ENCODE assay signal across 8 cellular contexts in genomic region chr1:50978852-50979781, GRCh38. TPM values are rescaled to one million over a fixed set of nuclear protein-coding genes. Genes with fewer than 3 reads are reported as not detected.
DNase-seq lines count a peak whose midpoint lies in the region; ATAC-seq, FAIRE-seq and TF ChIP-seq lines count a peak whose summit lies in the region.

No MANE protein-coding gene starts in this region.

- H3K79me2 ChIP-seq in K562 (ENCODE audit: control insufficient read depth, insufficient read depth, low read length) (peaks cover 76% of the 10 kb centered on the region), HepG2 (ENCODE audit: insufficient read depth, low read length) (peaks cover 24% of the 10 kb centered on the region)

- no peaks in the 10 kb centered on the region for H3K9me1 ChIP-seq in K562 (ENCODE audit: control insufficient read depth, insufficient read depth, low read length)

- no peak for TF ChIP-seq CTCF in GM12865 (IDR thresholded peaks at IDR 0.05; ENCODE audit: insufficient read depth, low read depth, low read length, missing control alignments)
- TF ChIP-seq CTCF in K562 (IDR thresholded peaks at IDR 0.05 in 2 of 3, conservative IDR thresholded peaks at IDR 0.05 in 1 of 3; ENCODE audit: insufficient read depth in 2 of 3, low read depth in 1 of 3, low read length in 3 of 3) = no peak
- no peak for TF ChIP-seq CTCF in HepG2 (CRISPR knock-in tag; IDR thresholded peaks at IDR 0.05)
- TF ChIP-seq CTCF in transverse colon (IDR thresholded peaks at IDR 0.05) = no peak

- TF ChIP-seq EP300 in K562 (IDR thresholded peaks at IDR 0.05; ENCODE audit: low read length) (0 out of 2 replicates have a peak, but pooled peaks have one; percentile 4), HepG2 (IDR thresholded peaks at IDR 0.05; ENCODE audit: low read depth in 2 of 2, low read length in 2 of 2) (no peak), HepG2 (CRISPR knock-in tag; IDR thresholded peaks at IDR 0.05; ENCODE audit: borderline replicate concordance) (no peak), transverse colon (IDR thresholded peaks at IDR 0.05; ENCODE audit: low read depth) (no peak)

- H3K4me3 ChIP-seq in GM12865 (ENCODE audit: low read depth, low read length) = peak overlapping the region; percentile 99
- H3K4me3 ChIP-seq in K562 = peak overlapping the region; percentile 67
- peak overlapping the region; percentile 75 to 95 (median 89) for H3K4me3 ChIP-seq in HepG2 (replicated peaks in 1 of 3; ENCODE audit: insufficient read depth in 1 of 3, low read depth in 2 of 3, low read length in 3 of 3)
- H3K4me3 ChIP-seq in transverse colon = peak overlapping the region; percentile 65 to 77 (median 75)

- peaks cover 13 to 14% of the 10 kb centered on the region in 2 experiments for H3K4me1 ChIP-seq in K562 (replicated peaks in 1 of 2; ENCODE audit: control insufficient read depth in 2 of 2, insufficient read depth in 2 of 2, low read length in 2 of 2)
- H3K4me1 ChIP-seq in HepG2 (ENCODE audit: insufficient read depth, low read length) = peaks cover 21% of the 10 kb centered on the region
- peaks cover 0 to 18% (median 5%) of the 10 kb centered on the region in 4 donors for H3K4me1 ChIP-seq in transverse colon

- TF ChIP-seq POLR2A in K562 (conservative IDR thresholded peaks at IDR 0.05) = no peak
- TF ChIP-seq POLR2A in HepG2 (IDR thresholded peaks at IDR 0.05; ENCODE audit: insufficient read depth in 1 of 2, low read depth in 2 of 2, low read length in 2 of 2) = peak; percentile 42 to 73
- no peak for TF ChIP-seq POLR2A in transverse colon (IDR thresholded peaks at IDR 0.05)

- BruUV-seq in K562 (replicated peaks; lab: Mats Ljungman, UMichigan) (TSS peak; percentile 36), HepG2 (replicated peaks; lab: Mats Ljungman, UMichigan) (TSS peak; percentile 65)

- 0% methylated on average over 10 of the region's 10 CpGs for WGBS in K562 (ENCODE audit: insufficient coverage, low coverage, missing lambda C conversion rate)
- WGBS in HepG2 (ENCODE audit: low lambda C conversion rate) = 3% methylated on average over 10 of the region's 10 CpGs
- 29 to 37% methylated on average over 7 to 10 of the region's 10 CpGs for WGBS in transverse colon (ENCODE audit: low coverage in 1 of 2), 2 donors

- POLR2A ChIA-PET in K562 (lab: Yijun Ruan, JAX) = interaction anchor here (0.7 to 4.7 kb wide), 9 partner anchors 8 to 358 kb away, joined by 3 to 65 read pairs (median 4); partner anchors contain the start of genes CDKN2C and FAF1
- POLR2A ChIA-PET in HepG2 (lab: Yijun Ruan, JAX) = interaction anchor here (3.4 kb wide), 1 partner anchor 10 kb away, joined by 37 read pairs; the partner anchor contains the start of gene CDKN2C

- H3K36me3 ChIP-seq in K562 (ENCODE audit: control insufficient read depth, insufficient read depth, low read length) (peaks cover 9% of the 10 kb centered on the region; the same call in 1 of the 3 replicates), HepG2 (replicated peaks in 1 of 2; ENCODE audit: control insufficient read depth in 1 of 2, insufficient read depth in 2 of 2, low read length in 2 of 2) (peaks cover 0 to under 1% of the 10 kb centered on the region in 2 experiments; a peak in 1 of 5 replicates), transverse colon (no peaks in the 10 kb centered on the region)

- CTCF ChIA-PET in K562 (lab: Yijun Ruan, JAX; ENCODE audit: low intra/inter-chr PET ratio) = no interaction called here
- CTCF ChIA-PET in HepG2 (lab: Yijun Ruan, JAX; ENCODE audit: low intra/inter-chr PET ratio, low total read pairs) = interaction anchor here (1.3 kb wide), 1 partner anchor 50 kb away, joined by 3 read pairs; no protein-coding TSS in a partner anchor

- in situ Hi-C loops in K562 (cut with MboI) (no loop called here), HepG2 (cut with HindIII; ENCODE audit: extremely low pct_ligation_motif_present, low pct_unique_long_range_greater_than_20kb) (loop anchor here (5.0 to 10.0 kb wide), 2 partner anchors 56 to 202 kb away; no protein-coding TSS in a partner anchor), transverse colon (cut with MboI; ENCODE audit: low pct_ligation_motif_present in 1 of 4, low pct_unique_long_range_greater_than_20kb in 1 of 4, low sequenced_read_pairs in 3 of 4) (no loop called here)

- H4K20me1 ChIP-seq in K562 (replicated peaks; ENCODE audit: control insufficient read depth, insufficient read depth, low read length) = no peaks in the 10 kb centered on the region
- H4K20me1 ChIP-seq in HepG2 (ENCODE audit: insufficient read depth, low read length) = no peaks in the 10 kb centered on the region

- H3K27me3 ChIP-seq in K562 (ENCODE audit: control insufficient read depth in 2 of 2, insufficient read depth in 2 of 2, low read length in 2 of 2) (no peaks in the 10 kb centered on the region), HepG2 (ENCODE audit: control insufficient read depth in 1 of 2, insufficient read depth in 2 of 2, low read length in 2 of 2) (no peaks in the 10 kb centered on the region; a peak in 1 of 5 replicates), transverse colon (no peaks in the 10 kb centered on the region)

- H3K9me3 ChIP-seq in K562 (replicated peaks; ENCODE audit: control insufficient read depth, insufficient read depth, low read depth, low read length) (no peaks in the 10 kb centered on the region), HepG2 (ENCODE audit: low read length) (no peaks in the 10 kb centered on the region), transverse colon (no peaks in the 10 kb centered on the region)

- intact Hi-C loops in K562 (cut with micrococcal nuclease) (loop anchor here (1.0 to 10.0 kb wide), 3 partner anchors 11 to 756 kb away; no protein-coding TSS in a partner anchor), HepG2 (cut with micrococcal nuclease; ENCODE audit: unreplicated experiment) (no loop called here), transverse colon (cut with DNase I; ENCODE audit: low total_unique reads) (no loop called here)

- TF ChIP-seq RAD21 in K562 (CRISPR knock-in tag; conservative IDR thresholded peaks at IDR 0.05 in 1 of 2, IDR thresholded peaks at IDR 0.05 in 1 of 2) (0 out of 4 replicates have a peak, but pooled peaks of 1 of the 2 experiments have one; percentile 14), HepG2 (CRISPR knock-in tag; IDR thresholded peaks at IDR 0.05) (no peak)

- H3K27ac ChIP-seq in K562 (ENCODE audit: extremely low read depth, low read depth, low read length) = peak overlapping the region; percentile 96
- H3K27ac ChIP-seq in HepG2 (ENCODE audit: extremely low read length, insufficient read depth, low read length) = peak overlapping the region; percentile 93
- H3K27ac ChIP-seq in transverse colon = peak overlapping the region; percentile 88 to 95 (median 94)

- ATAC-seq in K562 (peak; percentile 45), HepG2 (peak; percentile 73), GM19328 (IDR thresholded peaks at IDR 0.05; ENCODE audit: unreplicated experiment) (no peak), GM21390 (IDR thresholded peaks at IDR 0.05; ENCODE audit: unreplicated experiment) (no peak)

- DNase-seq in GM12865 (ENCODE audit: low read depth) (peak; percentile 50), NCI-H526 treated with DMSO at 0.1 percent for 48 hours (lab: John Stamatoyannopoulos, UW) (peak; percentile 45), K562 (ENCODE audit: extremely low read depth in 1 of 4, low spot score in 3 of 4) (peak; percentile 28 to 80 (median 56)), HepG2 (ENCODE audit: low spot score) (peak; percentile 73), transverse colon (peak; percentile 28)

- FAIRE-seq in A204.1 (lab: Jason Lieb, UNC) = peak; percentile 83
- FAIRE-seq in K562 (lab: Jason Lieb, UNC) = peak; percentile 76
- peak; percentile 50 for FAIRE-seq in HepG2 (lab: Jason Lieb, UNC)

- H3K4me2 ChIP-seq in K562 (ENCODE audit: insufficient read depth, low read length) (peak overlapping the region; percentile 92), HepG2 (ENCODE audit: low read depth, low read length) (peak overlapping the region; percentile 77)

- peak overlapping the region; percentile 91 to 95 for H3K9ac ChIP-seq in K562 (ENCODE audit: insufficient read depth in 1 of 2, low read depth in 2 of 2, low read length in 2 of 2)
- peak overlapping the region; percentile 90 for H3K9ac ChIP-seq in HepG2 (ENCODE audit: insufficient read depth, low read depth, low read length)

- H2AFZ ChIP-seq in K562 (ENCODE audit: low read depth, low read length) (peak overlapping the region; percentile 77), HepG2 (ENCODE audit: low read length) (peak overlapping the region; percentile 32)

RNA-seq across cellular contexts. Expression of gene CDKN2C, which starts 9.1 kb away (rescaled TPM):
- 15.8 and 16.4 TPM in 2 replicates for total RNA-seq in K562 (2011; cell fraction: chromatin; rRNA removed; ENCODE audit: low replicate concordance)
- 19.7 and 20.7 TPM in 2 replicates for total RNA-seq in K562 (2011; cell fraction: nucleolus; rRNA removed)
- total RNA-seq in K562 (2011; cell fraction: nucleoplasm; rRNA removed) = 19.7 and 23.7 TPM in 2 replicates
- total RNA-seq in K562 (2014; rRNA removed) = 74.3 and 82.0 TPM in 2 replicates
- total RNA-seq in K562 (2014; rRNA removed; fragmentation: Illumina TruSeq; extraction: Trizol) = 38.2 and 41.3 TPM in 2 replicates
- total RNA-seq in K562 (2015; rRNA removed; fragmentation: Illumina TruSeq; extraction: Trizol) = 64.5 and 67.1 TPM in 2 replicates
- 56.7 and 62.2 TPM in 2 replicates for total RNA-seq in K562 (2021)
- 27.0 and 28.5 TPM in 2 replicates for polyA plus RNA-seq in K562 (2011; rRNA removed)
- 30.9 and 35.2 TPM in 2 replicates for polyA plus RNA-seq in K562 (2011; cell fraction: cytosol; rRNA removed)
- polyA plus RNA-seq in K562 (2011; cell fraction: nucleus; rRNA removed) = 17.3 and 17.5 TPM in 2 replicates
- polyA plus RNA-seq in K562 (2012) = 67.6 and 71.5 TPM in 2 replicates
- 40.5 and 45.9 TPM in 2 replicates for polyA plus RNA-seq in K562 (2014; fragmentation: Illumina TruSeq; extraction: Trizol)
- polyA plus RNA-seq in K562 (2014; fragmentation: Nextera tagmentation; extraction: Ambion mirVana) = 10 to 100 TPM; 11.9 to 18.2 TPM
- 56.3 and 56.4 TPM in 2 replicates for polyA plus RNA-seq in K562 (2014; rRNA removed)
- 25.9 and 29.4 TPM in 2 replicates for polyA minus RNA-seq in K562 (2011; rRNA and poly(A)+ RNA removed)
- 17.3 and 18.8 TPM in 2 replicates for polyA minus RNA-seq in K562 (2011; cell fraction: cytosol; rRNA and poly(A)+ RNA removed)
- 17.5 and 42.1 TPM in 2 replicates for polyA minus RNA-seq in K562 (2011; cell fraction: nucleus; rRNA and poly(A)+ RNA removed)
- 13.7 and 14.0 TPM in 2 replicates for total RNA-seq in HepG2 (2016; rRNA removed; fragmentation: Illumina TruSeq; extraction: Trizol)
- 4.5 and 4.8 TPM in 2 replicates for total RNA-seq in HepG2 (2016; cell fraction: cytosol; rRNA removed; fragmentation: Illumina TruSeq; extraction: Trizol; ENCODE audit: low read depth)
- total RNA-seq in HepG2 (2016; cell fraction: insoluble cytoplasmic fraction; rRNA removed; fragmentation: Illumina TruSeq; extraction: Trizol) = 12.6 and 14.5 TPM in 2 replicates
- total RNA-seq in HepG2 (2016; cell fraction: membrane; rRNA removed; fragmentation: Illumina TruSeq; extraction: Trizol) = 8.9 and 9.6 TPM in 2 replicates
- 8.9 and 10.3 TPM in 2 replicates for total RNA-seq in HepG2 (2016; cell fraction: nucleus; rRNA removed; fragmentation: Illumina TruSeq; extraction: Trizol)
- polyA plus RNA-seq in HepG2 (2011; rRNA removed) = 5.1 and 7.8 TPM in 2 replicates
- 7.3 and 7.5 TPM in 2 replicates for polyA plus RNA-seq in HepG2 (2011; cell fraction: cytosol; rRNA removed)
- polyA plus RNA-seq in HepG2 (2011; cell fraction: nucleus; rRNA removed) = 2.3 and 4.0 TPM in 2 replicates
- polyA plus RNA-seq in HepG2 (2012) = 4.7 and 10.1 TPM in 2 replicates
- 3.9 and 4.1 TPM in 2 replicates for polyA plus RNA-seq in HepG2 (2016; cell fraction: cytosol; fragmentation: Illumina TruSeq; extraction: Trizol; ENCODE audit: low read depth)
- 21.4 and 22.7 TPM in 2 replicates for polyA plus RNA-seq in HepG2 (2016; cell fraction: insoluble cytoplasmic fraction; fragmentation: Illumina TruSeq; extraction: Trizol; ENCODE audit: low read depth)
- polyA plus RNA-seq in HepG2 (2016; cell fraction: membrane; fragmentation: Illumina TruSeq; extraction: Trizol; ENCODE audit: low read depth) = 9.0 and 9.1 TPM in 2 replicates
- polyA plus RNA-seq in HepG2 (2016; cell fraction: nucleus; fragmentation: Illumina TruSeq; extraction: Trizol; ENCODE audit: insufficient read depth, low read depth) = 13.7 and 14.7 TPM in 2 replicates
- 5.8 and 52.1 TPM in 2 replicates for polyA minus RNA-seq in HepG2 (2011; rRNA and poly(A)+ RNA removed; ENCODE audit: low replicate concordance)
- 4.9 and 5.0 TPM in 2 replicates for polyA minus RNA-seq in HepG2 (2011; cell fraction: cytosol; rRNA and poly(A)+ RNA removed)
- polyA minus RNA-seq in HepG2 (2011; cell fraction: nucleus; rRNA and poly(A)+ RNA removed) = 3.1 and 7.9 TPM in 2 replicates
- 10 to 100 TPM in 1 of 4 donors, 1 to 10 TPM in 2, not detected in 1; 6.7 to 10.3 (median 7.4) TPM for total RNA-seq in transverse colon

RNA-seq across cellular contexts. Expression of gene FAF1, which starts 19.1 kb away (rescaled TPM):
- total RNA-seq in K562 (2011; cell fraction: chromatin; rRNA removed; ENCODE audit: low replicate concordance) = 281 and 434 TPM in 2 replicates
- total RNA-seq in K562 (2011; cell fraction: nucleolus; rRNA removed) = 44.0 and 67.8 TPM in 2 replicates
- total RNA-seq in K562 (2011; cell fraction: nucleoplasm; rRNA removed) = 165 and 180 TPM in 2 replicates
- 76.3 and 76.7 TPM in 2 replicates for total RNA-seq in K562 (2014; rRNA removed)
- total RNA-seq in K562 (2014; rRNA removed; fragmentation: Illumina TruSeq; extraction: Trizol) = 225 and 267 TPM in 2 replicates
- total RNA-seq in K562 (2015; rRNA removed; fragmentation: Illumina TruSeq; extraction: Trizol) = 163 and 176 TPM in 2 replicates
- total RNA-seq in K562 (2021) = 186 and 190 TPM in 2 replicates
- 88.2 and 118 TPM in 2 replicates for polyA plus RNA-seq in K562 (2011; rRNA removed)
- polyA plus RNA-seq in K562 (2011; cell fraction: cytosol; rRNA removed) = 12.0 and 44.0 TPM in 2 replicates
- polyA plus RNA-seq in K562 (2011; cell fraction: nucleus; rRNA removed) = 30.1 and 41.4 TPM in 2 replicates
- 144 and 167 TPM in 2 replicates for polyA plus RNA-seq in K562 (2012)
- polyA plus RNA-seq in K562 (2014; fragmentation: Illumina TruSeq; extraction: Trizol) = 186 and 212 TPM in 2 replicates
- polyA plus RNA-seq in K562 (2014; fragmentation: Nextera tagmentation; extraction: Ambion mirVana) = 10 to 100 TPM; 48.7 to 60.9 TPM
- 78.9 and 92.7 TPM in 2 replicates for polyA plus RNA-seq in K562 (2014; rRNA removed)
- polyA minus RNA-seq in K562 (2011; rRNA and poly(A)+ RNA removed) = 295 and 351 TPM in 2 replicates
- 85.8 and 99.9 TPM in 2 replicates for polyA minus RNA-seq in K562 (2011; cell fraction: cytosol; rRNA and poly(A)+ RNA removed)
- polyA minus RNA-seq in K562 (2011; cell fraction: nucleus; rRNA and poly(A)+ RNA removed) = 46.4 and 174 TPM in 2 replicates
- 63.3 and 82.8 TPM in 2 replicates for total RNA-seq in HepG2 (2016; rRNA removed; fragmentation: Illumina TruSeq; extraction: Trizol)
- total RNA-seq in HepG2 (2016; cell fraction: cytosol; rRNA removed; fragmentation: Illumina TruSeq; extraction: Trizol; ENCODE audit: low read depth) = 40.5 and 48.6 TPM in 2 replicates
- total RNA-seq in HepG2 (2016; cell fraction: insoluble cytoplasmic fraction; rRNA removed; fragmentation: Illumina TruSeq; extraction: Trizol) = 63.0 and 76.3 TPM in 2 replicates
- 58.2 and 67.7 TPM in 2 replicates for total RNA-seq in HepG2 (2016; cell fraction: membrane; rRNA removed; fragmentation: Illumina TruSeq; extraction: Trizol)
- 57.2 and 61.7 TPM in 2 replicates for total RNA-seq in HepG2 (2016; cell fraction: nucleus; rRNA removed; fragmentation: Illumina TruSeq; extraction: Trizol)
- polyA plus RNA-seq in HepG2 (2011; rRNA removed) = 15.6 and 19.4 TPM in 2 replicates
- 8.4 and 15.7 TPM in 2 replicates for polyA plus RNA-seq in HepG2 (2011; cell fraction: cytosol; rRNA removed)
- polyA plus RNA-seq in HepG2 (2011; cell fraction: nucleus; rRNA removed) = 5.8 and 7.7 TPM in 2 replicates
- polyA plus RNA-seq in HepG2 (2012) = 38.8 and 46.7 TPM in 2 replicates
- polyA plus RNA-seq in HepG2 (2016; cell fraction: cytosol; fragmentation: Illumina TruSeq; extraction: Trizol; ENCODE audit: low read depth) = 21.2 and 29.2 TPM in 2 replicates
- 72.2 and 73.8 TPM in 2 replicates for polyA plus RNA-seq in HepG2 (2016; cell fraction: insoluble cytoplasmic fraction; fragmentation: Illumina TruSeq; extraction: Trizol; ENCODE audit: low read depth)
- 36.3 and 46.3 TPM in 2 replicates for polyA plus RNA-seq in HepG2 (2016; cell fraction: membrane; fragmentation: Illumina TruSeq; extraction: Trizol; ENCODE audit: low read depth)
- polyA plus RNA-seq in HepG2 (2016; cell fraction: nucleus; fragmentation: Illumina TruSeq; extraction: Trizol; ENCODE audit: insufficient read depth, low read depth) = 32.7 and 33.6 TPM in 2 replicates
- 14.1 and 57.5 TPM in 2 replicates for polyA minus RNA-seq in HepG2 (2011; rRNA and poly(A)+ RNA removed; ENCODE audit: low replicate concordance)
- polyA minus RNA-seq in HepG2 (2011; cell fraction: cytosol; rRNA and poly(A)+ RNA removed) = 29.2 and 31.0 TPM in 2 replicates
- 53.7 and 80.9 TPM in 2 replicates for polyA minus RNA-seq in HepG2 (2011; cell fraction: nucleus; rRNA and poly(A)+ RNA removed)
- 10 to 100 TPM; 25.1 to 74.6 (median 37.2) TPM for total RNA-seq in transverse colon

Comparison
In these comparisons a context has a peak if more than half of its experiments do, and no peak if none do; other contexts are left out.
1. ATAC-seq: peak in K562 (single experiment) and HepG2 (single experiment); none in GM19328 (single experiment) and GM21390 (single experiment).
2. POLR2A ChIP-seq: peak in HepG2 (2 of 2); none in K562 (single experiment) and transverse colon (single experiment).
3. Peak in every context shown above with its lines, with median percentiles within 50 percentile points of each other: DNase-seq, H3K4me3 ChIP-seq and H3K27ac ChIP-seq.